In genomic region chr2:23381084-23381483, GRCh38 we compare ENCODE assay signal across 8 cellular contexts. TPM values are rescaled to one million over a fixed set of nuclear protein-coding genes. Genes with fewer than 3 reads are reported as not detected.
DNase-seq lines count a peak whose midpoint lies in the region; ATAC-seq, FAIRE-seq and TF ChIP-seq lines count a peak whose summit lies in the region.

No MANE protein-coding gene starts in this region.

- no peaks in the 10 kb centered on the region for H3K27me3 ChIP-seq in Karpas-422 (ENCODE audit: low read length)

- H3K27ac ChIP-seq in Karpas-422 (ENCODE audit: low read length) = peak overlapping the region; percentile 12; the same call in 1 of the 2 replicates

- DNase-seq in EH (ENCODE audit: low read depth) (peak; percentile 86), Karpas-422 (peak; percentile 62), SW480 (ENCODE audit: low spot score) (peak; percentile 86), glomerular endothelial cell (ENCODE audit: extremely low read depth, low read depth, low spot score) (peak; percentile 85), urothelium cell line (ENCODE audit: low spot score) (peak; percentile 83), head of caudate nucleus (no peak), D721Med (ENCODE audit: insufficient read length, low spot score) (no peak)

- H4K20me1 ChIP-seq in Karpas-422 (ENCODE audit: insufficient read depth, low read depth, low read length) = 0 out of 2 replicates have a peak, but pooled peaks cover 2% of the 10 kb centered on the region

- no peaks in the 10 kb centered on the region for H3K9me3 ChIP-seq in Karpas-422 (ENCODE audit: low read length)

- TF ChIP-seq CTCF in D721Med (IDR thresholded peaks at IDR 0.05; ENCODE audit: insufficient read depth, missing control alignments) = no peak

- H3K9me2 ChIP-seq in Karpas-422 (replicated peaks; ENCODE audit: insufficient read depth, low read length) = no peaks in the 10 kb centered on the region

- intact Hi-C loops in head of caudate nucleus (cut with DNase I) = loop anchor here (10.0 kb wide), 1 partner anchor 184 kb away; no protein-coding TSS in a partner anchor

- H3K4me1 ChIP-seq in Karpas-422 (ENCODE audit: low read length) = peaks cover 61% of the 10 kb centered on the region

- no peak for ATAC-seq in GM21717 (IDR thresholded peaks at IDR 0.05; ENCODE audit: unreplicated experiment)

- H3K36me3 ChIP-seq in Karpas-422 (ENCODE audit: insufficient read depth, low read length) = no peaks in the 10 kb centered on the region

- H3K79me2 ChIP-seq in Karpas-422 (ENCODE audit: low read length) = no peaks in the 10 kb centered on the region

- peak overlapping the region; percentile 65 for H3K9ac ChIP-seq in Karpas-422 (ENCODE audit: low read length)

- peak overlapping the region; percentile 85 for H3K4me2 ChIP-seq in Karpas-422 (ENCODE audit: low read depth, low read length, poor library complexity, severe bottlenecking)

- peak; percentile 80 for FAIRE-seq in urothelium cell line (lab: Jason Lieb, UNC)
- no peak for FAIRE-seq in D721Med (lab: Jason Lieb, UNC)

- peak overlapping the region; percentile 28; the same call in 1 of the 2 replicates for H2AFZ ChIP-seq in Karpas-422 (ENCODE audit: low read length)

- peak overlapping the region; percentile 63 for H3K4me3 ChIP-seq in Karpas-422 (ENCODE audit: low read length)

RNA-seq across cellular contexts. Expression of gene KLHL29, which starts 3.9 kb away (rescaled TPM):
- total RNA-seq in Karpas-422 (2014; rRNA removed; shearing (Covaris generic); ENCODE audit: low replicate concordance) = 3.2 and 3.8 TPM in 2 replicates
- 6.5 and 8.3 TPM in 2 replicates for total RNA-seq in glomerular endothelial cell

Comparison
In these comparisons a context has a peak if more than half of its experiments do, and no peak if none do; other contexts are left out.
1. DNase-seq: peak in EH (single experiment), Karpas-422 (single experiment), SW480 (single experiment), glomerular endothelial cell (single experiment) and urothelium cell line (single experiment); none in head of caudate nucleus (0 of 42) and D721Med (single experiment).